Comparison of ENCODE assay signal across 10 cellular contexts in the genomic region with DNA sequence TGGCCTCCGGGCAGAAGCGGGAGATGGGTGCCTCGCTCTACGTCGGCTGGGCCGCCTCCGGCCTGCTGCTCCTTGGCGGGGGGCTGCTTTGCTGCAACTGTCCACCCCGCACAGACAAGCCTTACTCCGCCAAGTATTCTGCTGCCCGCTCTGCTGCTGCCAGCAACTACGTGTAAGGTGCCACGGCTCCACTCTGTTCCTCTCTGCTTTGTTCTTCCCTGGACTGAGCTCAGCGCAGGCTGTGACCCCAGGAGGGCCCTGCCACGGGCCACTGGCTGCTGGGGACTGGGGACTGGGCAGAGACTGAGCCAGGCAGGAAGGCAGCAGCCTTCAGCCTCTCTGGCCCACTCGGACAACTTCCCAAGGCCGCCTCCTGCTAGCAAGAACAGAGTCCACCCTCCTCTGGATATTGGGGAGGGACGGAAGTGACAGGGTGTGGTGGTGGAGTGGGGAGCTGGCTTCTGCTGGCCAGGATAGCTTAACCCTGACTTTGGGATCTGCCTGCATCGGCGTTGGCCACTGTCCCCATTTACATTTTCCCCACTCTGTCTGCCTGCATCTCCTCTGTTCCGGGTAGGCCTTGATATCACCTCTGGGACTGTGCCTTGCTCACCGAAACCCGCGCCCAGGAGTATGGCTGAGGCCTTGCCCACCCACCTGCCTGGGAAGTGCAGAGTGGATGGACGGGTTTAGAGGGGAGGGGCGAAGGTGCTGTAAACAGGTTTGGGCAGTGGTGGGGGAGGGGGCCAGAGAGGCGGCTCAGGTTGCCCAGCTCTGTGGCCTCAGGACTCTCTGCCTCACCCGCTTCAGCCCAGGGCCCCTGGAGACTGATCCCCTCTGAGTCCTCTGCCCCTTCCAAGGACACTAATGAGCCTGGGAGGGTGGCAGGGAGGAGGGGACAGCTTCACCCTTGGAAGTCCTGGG. TPM values are rescaled to one million over a fixed set of nuclear protein-coding genes. Genes with fewer than 3 reads are reported as not detected.
A peak's percentile ranks its signal among the peaks of the same experiment; 100 is the strongest.
DNase-seq lines count a peak whose midpoint lies in the region; ATAC-seq and TF ChIP-seq lines count a peak whose summit lies in the region.
"Had no signal": no experiment of that assay in that cellular context is flagged by ENCODE, and none has a peak within 500 bp of the region (broad histone marks: within the 10 kb centered on the region; RNA-seq: fewer than 3 reads in every experiment).

No MANE protein-coding gene starts in this region.

- no peaks in the 10 kb centered on the region for H3K9me3 Mint-ChIP-seq in CD4-positive, alpha-beta T cell
- H3K9me3 Mint-ChIP-seq: effector memory CD8-positive, alpha-beta T cell; stimulated activated naive CD8-positive, alpha-beta T cell treated with anti-CD3 and anti-CD28 coated beads, Interleukin-15, amount 100 ng/mL, for 72 hours had no signal

- H3K36me3 ChIP-seq in kidney epithelial cell (ENCODE audit: control insufficient read depth, insufficient read depth, low read length) (no peaks in the 10 kb centered on the region), transverse colon (no peaks in the 10 kb centered on the region)

- H3K4me3 ChIP-seq in kidney epithelial cell (ENCODE audit: low read depth, low read length): peak overlapping the region; percentile 58
- peak overlapping the region; percentile 32 to 62 (median 52) for H3K4me3 ChIP-seq in transverse colon

- TF ChIP-seq POLR2A in transverse colon (IDR thresholded peaks at IDR 0.05): peak; percentile 92

- H3K27me3 Mint-ChIP-seq in CD4-positive, alpha-beta T cell: peaks cover 9% of the 10 kb centered on the region

- H3K27ac ChIP-seq in RWPE1: peak overlapping the region; percentile 52
- H3K27ac ChIP-seq in transverse colon: peak overlapping the region; percentile 87 to 98 (median 93)
- no peak overlapping the region for H3K27ac ChIP-seq in CD4-positive, alpha-beta T cell (ENCODE audit: low read depth, low read length)

- POLR2A ChIA-PET in RWPE1 (lab: Yijun Ruan, JAX; ENCODE audit: low non-redundant PET): interaction anchor here (0.6 to 1.1 kb wide), 3 partner anchors 10 to 22 kb away, joined by 3 to 4 read pairs (median 3); no protein-coding TSS in a partner anchor
- POLR2A ChIA-PET in CD4-positive, alpha-beta T cell (lab: Charles Lee): interaction anchor here (0.9 to 1.1 kb wide), 2 partner anchors 8 to 11 kb away, joined by 4 to 5 read pairs; a partner anchor contains a TSS

- no peaks in the 10 kb centered on the region for H3K36me3 Mint-ChIP-seq in CD4-positive, alpha-beta T cell (ENCODE audit: low read depth)

- H3K4me1 ChIP-seq in transverse colon: peaks cover 7 to 35% (median 25%) of the 10 kb centered on the region in 4 donors

- 45% methylated on average over 27 of the region's 28 CpGs; no CpG with 5 or more reads in 1 of the 2 donors for WGBS in transverse colon (ENCODE audit: low coverage in 1 of 2), 2 donors

- CTCF ChIA-PET in RWPE1 (lab: Yijun Ruan, JAX): interaction anchor here (0.6 to 1.2 kb wide), 5 partner anchors 19 to 97 kb away, joined by 3 to 4 read pairs (median 4); no protein-coding TSS in a partner anchor
- CTCF ChIA-PET in CD4-positive, alpha-beta T cell (lab: Charles Lee): no interaction called here

- DNase-seq in NCI-H1105 (lab: John Stamatoyannopoulos, UW) (peak; percentile 92), RWPE1 (ENCODE audit: low spot score) (peak; percentile 74), kidney epithelial cell (ENCODE audit: low read depth) (no peak), transverse colon (peak; percentile 81), GF-D8 (lab: John Stamatoyannopoulos, UW) (no peak)
- DNase-seq in CD4-positive, alpha-beta T cell: no peak
- DNase-seq: effector memory CD8-positive, alpha-beta T cell; stimulated activated naive CD8-positive, alpha-beta T cell treated with anti-CD3 and anti-CD28 coated beads, Interleukin-15, amount 100 ng/mL, for 72 hours had no signal

- no peak overlapping the region for H3K27ac Mint-ChIP-seq in CD4-positive, alpha-beta T cell
- H3K27ac Mint-ChIP-seq: effector memory CD8-positive, alpha-beta T cell; stimulated activated naive CD8-positive, alpha-beta T cell treated with anti-CD3 and anti-CD28 coated beads, Interleukin-15, amount 100 ng/mL, for 72 hours had no signal

- TF ChIP-seq EP300 in transverse colon (IDR thresholded peaks at IDR 0.05; ENCODE audit: low read depth): no peak

- H3K27me3 ChIP-seq in kidney epithelial cell (ENCODE audit: control insufficient read depth, insufficient read depth, low read length): no peaks in the 10 kb centered on the region
- H3K27me3 ChIP-seq in transverse colon: no peaks in the 10 kb centered on the region
- no peaks in the 10 kb centered on the region for H3K27me3 ChIP-seq in CD4-positive, alpha-beta T cell (ENCODE audit: control insufficient read depth, insufficient read depth, low read length)

- ATAC-seq in GM21786 (IDR thresholded peaks at IDR 0.05; ENCODE audit: unreplicated experiment): no peak
- ATAC-seq in CD4-positive, alpha-beta T cell (ENCODE audit: poor library complexity): no peak
- ATAC-seq: effector memory CD8-positive, alpha-beta T cell; stimulated activated naive CD8-positive, alpha-beta T cell treated with anti-CD3 and anti-CD28 coated beads, Interleukin-15, amount 100 ng/mL, for 72 hours had no signal

- in situ Hi-C loops in transverse colon (cut with MboI; ENCODE audit: low pct_ligation_motif_present in 1 of 4, low pct_unique_long_range_greater_than_20kb in 1 of 4, low sequenced_read_pairs in 3 of 4): no loop called here

- H3K4me1 Mint-ChIP-seq in CD4-positive, alpha-beta T cell (ENCODE audit: low read depth): peaks cover 27% of the 10 kb centered on the region

- intact Hi-C loops in transverse colon (cut with DNase I; ENCODE audit: low total_unique reads): no loop called here
- intact Hi-C loops in CD4-positive, alpha-beta T cell (cut with DNase I, micrococcal nuclease): no loop called here

- no peaks in the 10 kb centered on the region for H3K9me3 ChIP-seq in transverse colon
- H3K9me3 ChIP-seq in CD4-positive, alpha-beta T cell (ENCODE audit: control insufficient read depth, low read length): no peaks in the 10 kb centered on the region

- no peak overlapping the region for H3K4me3 Mint-ChIP-seq in CD4-positive, alpha-beta T cell
- H3K4me3 Mint-ChIP-seq: effector memory CD8-positive, alpha-beta T cell; stimulated activated naive CD8-positive, alpha-beta T cell treated with anti-CD3 and anti-CD28 coated beads, Interleukin-15, amount 100 ng/mL, for 72 hours had no signal

- TF ChIP-seq CTCF in RWPE1 (conservative IDR thresholded peaks at IDR 0.05; ENCODE audit: low read depth) (no peak), kidney epithelial cell (IDR thresholded peaks at IDR 0.05; ENCODE audit: insufficient read depth, low read length, poor library complexity, severe bottlenecking) (no peak), transverse colon (IDR thresholded peaks at IDR 0.05) (no peak)
- no peak for TF ChIP-seq CTCF in CD4-positive, alpha-beta T cell (IDR thresholded peaks at IDR 0.05)

RNA-seq across cellular contexts. Expression of a gene that starts 1.1 kb away (rescaled TPM):
- 892 and 990 TPM in 2 replicates for total RNA-seq in kidney epithelial cell
- 1,000 to 10,000 TPM in 1 of 4 donors, 100 to 1,000 TPM in 3; 555 to 1,122 (median 815) TPM for total RNA-seq in transverse colon
- under 1 TPM; 0.05 to 0.14 TPM for total RNA-seq in CD4-positive, alpha-beta T cell

RNA-seq across cellular contexts. Expression of a gene that starts 10.4 kb away (rescaled TPM):
- 1.5 and 2.6 TPM in 2 replicates for total RNA-seq in kidney epithelial cell
- 10 to 100 TPM in 1 of 4 donors, 1 to 10 TPM in 3; 2.6 to 29.5 (median 5.1) TPM for total RNA-seq in transverse colon
- total RNA-seq in CD4-positive, alpha-beta T cell: 1 to 10 TPM; 1.6 to 2.1 TPM

RNA-seq across cellular contexts. Expression of a gene that starts 29.0 kb away (rescaled TPM):
- total RNA-seq in kidney epithelial cell (not detected in 2 replicates), transverse colon (not detected)
- total RNA-seq in CD4-positive, alpha-beta T cell: not detected
- total RNA-seq: pulmonary artery endothelial cell had no signal

Comparison
In these comparisons a context has a peak if more than half of its experiments do, and no peak if none do; other contexts are left out.
1. DNase-seq: peak in NCI-H1105 (single experiment), RWPE1 (single experiment) and transverse colon (single experiment); none in kidney epithelial cell (single experiment), GF-D8 (single experiment) and CD4-positive, alpha-beta T cell (0 of 10).
2. RNA of a gene that starts 1.1 kb away (total RNA-seq): 555 to 1,122 TPM in transverse colon and 892 to 990 TPM in kidney epithelial cell; 0.05 to 0.14 TPM in CD4-positive, alpha-beta T cell; every median in the first group is over 100 times any median in the second.